27 cellular contexts compared by ENCODE assay signal in the genomic region with DNA sequence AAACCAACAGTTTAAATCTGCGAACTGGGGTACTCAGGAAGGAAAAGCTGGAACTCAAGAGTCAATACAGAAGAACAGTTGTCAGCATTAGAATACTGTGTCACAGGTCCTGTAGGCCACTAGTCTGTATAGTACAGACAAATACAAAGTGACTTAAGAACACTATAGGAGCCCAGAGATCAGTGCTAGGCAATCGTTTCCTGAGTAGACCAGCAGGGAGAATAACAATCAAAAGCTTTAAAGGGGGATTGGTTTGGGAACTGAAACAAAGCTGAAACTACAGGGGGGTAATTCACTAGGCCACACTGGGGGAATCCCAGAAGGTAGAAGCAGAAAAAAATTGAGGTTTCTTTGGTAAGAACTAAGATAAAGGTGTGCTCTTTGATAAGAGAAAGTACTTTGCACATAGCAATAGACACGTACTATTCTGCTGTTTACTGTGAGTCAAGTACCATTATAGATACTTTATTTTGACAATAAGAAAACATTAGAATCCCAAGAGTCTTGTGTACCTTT.
"Had no signal": no experiment of that assay in that cellular context is flagged by ENCODE, and none has a peak within 500 bp of the region (broad histone marks: within the 10 kb centered on the region; RNA-seq: fewer than 3 reads in every experiment).

No MANE protein-coding gene starts in this region.

- H3K9ac ChIP-seq: KMS-11 had no signal

- H3K36me3 ChIP-seq: adrenal gland had no signal

- H3K27ac ChIP-seq: adrenal gland, body of pancreas, KMS-11, SK-N-MC, VCaP had no signal

- DNase-seq: activated CD4-positive, alpha-beta T cell treated with anti-CD3 and anti-CD28 coated beads for 36 hours; activated CD4-positive, alpha-beta T cell treated with anti-CD3 and anti-CD28 coated beads, Interleukin-2, amount 50 U/mL, for 1 hour; activated CD8-positive, alpha-beta memory T cell treated with anti-CD3 and anti-CD28 coated beads, Interleukin-2, amount 50 U/mL, for 48 hours; activated CD8-positive, alpha-beta T cell treated with anti-CD3 and anti-CD28 coated beads for 36 hours; activated naive CD4-positive, alpha-beta T cell treated with anti-CD3 and anti-CD28 coated beads, Interleukin-2, amount 50 U/mL, for 16 hours; activated naive CD8-positive, alpha-beta T cell treated with anti-CD3 and anti-CD28 coated beads, Interleukin-2, amount 10 ng/mL, durations not matched to agents 7 days and 5 days; activated T-cell treated with anti-CD3 and anti-CD28 coated beads, Interleukin-2, amount 50 U/mL, for 1 hour; adrenal gland; aorta; body of pancreas; central memory CD4-positive, alpha-beta T cell; MV-4-11; NCI-H1092 treated with DMSO at 0.1 percent for 48 hours; NCI-H1417 treated with DMSO at 0.1 percent for 48 hours; NCI-H1694; NCI-H2029; NCI-H510A treated with DMSO at 0.1 percent for 48 hours; NCI-H69; RPMI8226; T-cell; T-helper 2 cell; T1000 had no signal

- ATAC-seq: activated CD4-positive, alpha-beta T cell treated with anti-CD3 and anti-CD28 coated beads for 36 hours; activated CD8-positive, alpha-beta T cell treated with anti-CD3 and anti-CD28 coated beads for 36 hours; body of pancreas; Panc1; Right ventricle myocardium inferior; T-cell had no signal

- H3K4me3 ChIP-seq: adrenal gland, body of pancreas, SK-N-MC had no signal

- H3K36me3 Mint-ChIP-seq: activated naive CD8-positive, alpha-beta T cell treated with anti-CD3 and anti-CD28 coated beads, Interleukin-2, amount 10 ng/mL, durations not matched to agents 7 days and 5 days; T-cell had no signal

- H3K27me3 Mint-ChIP-seq: activated CD4-positive, alpha-beta T cell treated with anti-CD3 and anti-CD28 coated beads for 36 hours; activated CD8-positive, alpha-beta T cell treated with anti-CD3 and anti-CD28 coated beads for 36 hours; activated naive CD8-positive, alpha-beta T cell treated with anti-CD3 and anti-CD28 coated beads, Interleukin-2, amount 10 ng/mL, durations not matched to agents 7 days and 5 days; T-cell had no signal

- H3K27ac Mint-ChIP-seq: activated CD4-positive, alpha-beta T cell treated with anti-CD3 and anti-CD28 coated beads for 36 hours; activated CD8-positive, alpha-beta T cell treated with anti-CD3 and anti-CD28 coated beads for 36 hours; activated naive CD8-positive, alpha-beta T cell treated with anti-CD3 and anti-CD28 coated beads, Interleukin-2, amount 10 ng/mL, durations not matched to agents 7 days and 5 days; T-cell had no signal

- H3K9me3 ChIP-seq: adrenal gland, body of pancreas had no signal

- H3K4me2 ChIP-seq: KMS-11 had no signal

- H3K4me1 Mint-ChIP-seq: activated CD4-positive, alpha-beta T cell treated with anti-CD3 and anti-CD28 coated beads for 36 hours; activated naive CD8-positive, alpha-beta T cell treated with anti-CD3 and anti-CD28 coated beads, Interleukin-2, amount 10 ng/mL, durations not matched to agents 7 days and 5 days; T-cell had no signal

- H3K4me3 Mint-ChIP-seq: activated CD4-positive, alpha-beta T cell treated with anti-CD3 and anti-CD28 coated beads for 36 hours; activated CD8-positive, alpha-beta T cell treated with anti-CD3 and anti-CD28 coated beads for 36 hours; activated naive CD8-positive, alpha-beta T cell treated with anti-CD3 and anti-CD28 coated beads, Interleukin-2, amount 10 ng/mL, durations not matched to agents 7 days and 5 days; T-cell had no signal

- H3K27me3 ChIP-seq: body of pancreas had no signal

- H3K4me1 ChIP-seq: adrenal gland, body of pancreas had no signal

- H3K9me3 Mint-ChIP-seq: activated CD8-positive, alpha-beta T cell treated with anti-CD3 and anti-CD28 coated beads for 36 hours; activated naive CD8-positive, alpha-beta T cell treated with anti-CD3 and anti-CD28 coated beads, Interleukin-2, amount 10 ng/mL, durations not matched to agents 7 days and 5 days; T-cell had no signal
